In genomic region chr2:204530464-204530805, GRCh38 we compare ENCODE assay signal across 28 cellular contexts.
"Had no signal": no experiment of that assay in that cellular context is flagged by ENCODE, and none has a peak within 500 bp of the region (broad histone marks: within the 10 kb centered on the region; RNA-seq: fewer than 3 reads in every experiment).

No MANE protein-coding gene starts in this region.

- H3K27ac Mint-ChIP-seq: activated CD4-positive, alpha-beta memory T cell treated with anti-CD3 and anti-CD28 coated beads, Interleukin-2, amount 10 ng/mL, durations not matched to agents 7 days and 5 days; activated CD4-positive, alpha-beta T cell treated with anti-CD3 and anti-CD28 coated beads, Interleukin-2, amount 10 ng/mL, durations not matched to agents 7 days and 5 days; activated naive CD4-positive, alpha-beta T cell treated with anti-CD3 and anti-CD28 coated beads, Interleukin-2, amount 10 ng/mL, durations not matched to agents 7 days and 5 days; activated naive CD8-positive, alpha-beta T cell treated with anti-CD3 and anti-CD28 coated beads, Interleukin-2, amount 10 ng/mL, durations not matched to agents 7 days and 5 days; activated T-cell treated with anti-CD3 and anti-CD28 coated beads, Interleukin-2, amount 50 U/mL, for 24 hours; dendritic cell treated with granulocyte-macrophage colony-stimulating factor and Interleukin-4, amounts not matched to agents 40 ng/mL and 50 ng/mL, for 4 days; mesothelial cell of epicardium; naive thymus-derived CD4-positive, alpha-beta T cell; stimulated activated naive B cell treated with anti-CD40 and anti-IgM and Interleukin-4, amounts not matched to agents 10 μg/mL and 1 μg/mL and 100 μg/mL, for 72 hours; WTC11 had no signal

- H3K4me1 Mint-ChIP-seq: activated CD4-positive, alpha-beta memory T cell treated with anti-CD3 and anti-CD28 coated beads, Interleukin-2, amount 10 ng/mL, durations not matched to agents 7 days and 5 days; activated CD4-positive, alpha-beta T cell treated with anti-CD3 and anti-CD28 coated beads, Interleukin-2, amount 10 ng/mL, durations not matched to agents 7 days and 5 days; activated naive CD4-positive, alpha-beta T cell treated with anti-CD3 and anti-CD28 coated beads, Interleukin-2, amount 10 ng/mL, durations not matched to agents 7 days and 5 days; activated naive CD8-positive, alpha-beta T cell treated with anti-CD3 and anti-CD28 coated beads, Interleukin-2, amount 10 ng/mL, durations not matched to agents 7 days and 5 days; mesothelial cell of epicardium; naive thymus-derived CD4-positive, alpha-beta T cell had no signal

- H3K27ac ChIP-seq: brain microvascular endothelial cell, epithelial cell of prostate, esophagus squamous epithelium, ovary, prostate gland, sigmoid colon, suprapubic skin had no signal

- H3K4me3 ChIP-seq: esophagus squamous epithelium, ovary, prostate gland, sigmoid colon, smooth muscle cell, suprapubic skin had no signal

- H3K36me3 Mint-ChIP-seq: activated naive CD4-positive, alpha-beta T cell treated with anti-CD3 and anti-CD28 coated beads, Interleukin-2, amount 10 ng/mL, durations not matched to agents 7 days and 5 days; activated naive CD8-positive, alpha-beta T cell treated with anti-CD3 and anti-CD28 coated beads, Interleukin-2, amount 10 ng/mL, durations not matched to agents 7 days and 5 days; mesothelial cell of epicardium; naive thymus-derived CD4-positive, alpha-beta T cell; stimulated activated naive B cell treated with anti-CD40 and anti-IgM and Interleukin-4, amounts not matched to agents 10 μg/mL and 1 μg/mL and 100 μg/mL, for 72 hours; WTC11 had no signal

- H3K4me2 ChIP-seq: smooth muscle cell had no signal

- H3K36me3 ChIP-seq: brain microvascular endothelial cell, esophagus squamous epithelium, ovary, prostate gland, sigmoid colon, suprapubic skin had no signal

- H3K4me3 Mint-ChIP-seq: activated CD4-positive, alpha-beta memory T cell treated with anti-CD3 and anti-CD28 coated beads, Interleukin-2, amount 10 ng/mL, durations not matched to agents 7 days and 5 days; activated CD4-positive, alpha-beta T cell treated with anti-CD3 and anti-CD28 coated beads, Interleukin-2, amount 10 ng/mL, durations not matched to agents 7 days and 5 days; activated naive CD4-positive, alpha-beta T cell treated with anti-CD3 and anti-CD28 coated beads, Interleukin-2, amount 10 ng/mL, durations not matched to agents 7 days and 5 days; activated naive CD8-positive, alpha-beta T cell treated with anti-CD3 and anti-CD28 coated beads, Interleukin-2, amount 10 ng/mL, durations not matched to agents 7 days and 5 days; activated T-cell treated with anti-CD3 and anti-CD28 coated beads, Interleukin-2, amount 50 U/mL, for 24 hours; dendritic cell treated with granulocyte-macrophage colony-stimulating factor and Interleukin-4, amounts not matched to agents 40 ng/mL and 50 ng/mL, for 4 days; mesothelial cell of epicardium; naive thymus-derived CD4-positive, alpha-beta T cell; stimulated activated naive B cell treated with anti-CD40 and anti-IgM and Interleukin-4, amounts not matched to agents 10 μg/mL and 1 μg/mL and 100 μg/mL, for 72 hours; WTC11 had no signal

- H3K27me3 ChIP-seq: brain microvascular endothelial cell, esophagus squamous epithelium, ovary, sigmoid colon, suprapubic skin had no signal

- DNase-seq: activated CD4-positive, alpha-beta memory T cell treated with anti-CD3 and anti-CD28 coated beads, Interleukin-2, amount 10 ng/mL, durations not matched to agents 7 days and 5 days; activated CD4-positive, alpha-beta T cell treated with anti-CD3 and anti-CD28 coated beads for 1 hour; activated CD4-positive, alpha-beta T cell treated with anti-CD3 and anti-CD28 coated beads, Interleukin-2, amount 10 ng/mL, durations not matched to agents 7 days and 5 days; activated CD8-positive, alpha-beta memory T cell treated with anti-CD3 and anti-CD28 coated beads, Interleukin-2, amount 50 U/mL, for 48 hours; activated gamma-delta T cell; activated naive CD4-positive, alpha-beta T cell treated with anti-CD3 and anti-CD28 coated beads, Interleukin-2, amount 10 ng/mL, durations not matched to agents 7 days and 5 days; activated naive CD8-positive, alpha-beta T cell treated with anti-CD3 and anti-CD28 coated beads, Interleukin-2, amount 10 ng/mL, durations not matched to agents 7 days and 5 days; activated T-cell treated with anti-CD3 and anti-CD28 coated beads, Interleukin-2, amount 50 U/mL, for 24 hours; brain microvascular endothelial cell; caudate nucleus; effector CD4-positive, alpha-beta T cell; esophagus squamous epithelium; islet precursor cell; left cardiac atrium; naive thymus-derived CD4-positive, alpha-beta T cell; ovary; sigmoid colon; stimulated activated CD4-positive, alpha-beta T cell treated with anti-CD3 and anti-CD28 coated beads, Interleukin-1b, Interleukin-23, amount 100 ng/mL, for 48 hours; stimulated activated naive B cell treated with anti-CD40 and anti-IgM and Interleukin-4, amounts not matched to agents 10 μg/mL and 1 μg/mL and 100 μg/mL, for 72 hours; T-helper 2 cell; trophoblast cell had no signal

- H3K9me3 Mint-ChIP-seq: activated CD4-positive, alpha-beta memory T cell treated with anti-CD3 and anti-CD28 coated beads, Interleukin-2, amount 10 ng/mL, durations not matched to agents 7 days and 5 days; activated CD4-positive, alpha-beta T cell treated with anti-CD3 and anti-CD28 coated beads, Interleukin-2, amount 10 ng/mL, durations not matched to agents 7 days and 5 days; activated naive CD4-positive, alpha-beta T cell treated with anti-CD3 and anti-CD28 coated beads, Interleukin-2, amount 10 ng/mL, durations not matched to agents 7 days and 5 days; activated naive CD8-positive, alpha-beta T cell treated with anti-CD3 and anti-CD28 coated beads, Interleukin-2, amount 10 ng/mL, durations not matched to agents 7 days and 5 days; activated T-cell treated with anti-CD3 and anti-CD28 coated beads, Interleukin-2, amount 50 U/mL, for 24 hours; dendritic cell treated with granulocyte-macrophage colony-stimulating factor and Interleukin-4, amounts not matched to agents 40 ng/mL and 50 ng/mL, for 4 days; mesothelial cell of epicardium; naive thymus-derived CD4-positive, alpha-beta T cell; WTC11 had no signal

- ATAC-seq: left cardiac atrium; naive thymus-derived CD4-positive, alpha-beta T cell; stimulated activated naive B cell treated with anti-CD40 and anti-IgM and Interleukin-4, amounts not matched to agents 10 μg/mL and 1 μg/mL and 100 μg/mL, for 72 hours; WTC11 had no signal

- H3K4me1 ChIP-seq: esophagus squamous epithelium, prostate gland, suprapubic skin had no signal

- H3K27me3 Mint-ChIP-seq: activated CD4-positive, alpha-beta T cell treated with anti-CD3 and anti-CD28 coated beads, Interleukin-2, amount 10 ng/mL, durations not matched to agents 7 days and 5 days; activated naive CD4-positive, alpha-beta T cell treated with anti-CD3 and anti-CD28 coated beads, Interleukin-2, amount 10 ng/mL, durations not matched to agents 7 days and 5 days; activated T-cell treated with anti-CD3 and anti-CD28 coated beads, Interleukin-2, amount 50 U/mL, for 24 hours; dendritic cell treated with granulocyte-macrophage colony-stimulating factor and Interleukin-4, amounts not matched to agents 40 ng/mL and 50 ng/mL, for 4 days; stimulated activated naive B cell treated with anti-CD40 and anti-IgM and Interleukin-4, amounts not matched to agents 10 μg/mL and 1 μg/mL and 100 μg/mL, for 72 hours had no signal

- H3K9me3 ChIP-seq: esophagus squamous epithelium, ovary, prostate gland, sigmoid colon, suprapubic skin had no signal
